Comparison of ENCODE assay signal across 1 cellular context in the genomic region with DNA sequence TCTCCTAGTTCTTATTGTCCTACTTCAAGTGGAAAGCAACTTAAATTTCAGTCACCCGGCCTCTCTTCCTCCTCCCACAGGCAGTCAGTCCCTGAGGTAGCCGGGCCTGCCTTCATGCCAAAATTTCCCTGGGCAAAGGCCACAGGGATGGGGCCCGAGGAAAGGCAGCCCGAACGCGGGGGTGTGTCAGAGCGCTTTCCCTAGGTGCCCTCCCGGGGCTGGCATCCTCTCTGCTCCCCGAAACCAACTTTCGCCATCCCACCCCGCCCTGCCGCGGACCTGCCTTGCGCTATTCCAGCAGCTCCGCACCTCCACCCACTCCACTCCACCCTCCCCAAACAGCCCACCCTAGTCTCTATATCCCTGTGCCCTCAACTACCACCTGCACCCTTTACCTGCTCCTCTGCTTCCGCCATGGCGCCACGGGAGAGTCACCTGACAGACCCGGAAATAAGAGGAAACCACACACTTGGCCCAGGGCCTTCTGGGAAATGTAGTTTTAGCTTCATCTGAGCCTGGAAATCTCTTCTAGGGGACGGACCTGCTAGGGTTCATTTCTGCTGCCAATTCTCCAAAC.
TF ChIP-seq lines count a peak whose summit lies in the region.

A gene (minus strand): TSS at position 433 of the 577 bp plus-strand sequence. CDS start 17 bp downstream, at position 416.

TF ChIP-seq in GM23338, 12 proteins besides CTCF, POLR2A, EP300 and RAD21 (continued from another document):
- TF ChIP-seq, protein P1, sequence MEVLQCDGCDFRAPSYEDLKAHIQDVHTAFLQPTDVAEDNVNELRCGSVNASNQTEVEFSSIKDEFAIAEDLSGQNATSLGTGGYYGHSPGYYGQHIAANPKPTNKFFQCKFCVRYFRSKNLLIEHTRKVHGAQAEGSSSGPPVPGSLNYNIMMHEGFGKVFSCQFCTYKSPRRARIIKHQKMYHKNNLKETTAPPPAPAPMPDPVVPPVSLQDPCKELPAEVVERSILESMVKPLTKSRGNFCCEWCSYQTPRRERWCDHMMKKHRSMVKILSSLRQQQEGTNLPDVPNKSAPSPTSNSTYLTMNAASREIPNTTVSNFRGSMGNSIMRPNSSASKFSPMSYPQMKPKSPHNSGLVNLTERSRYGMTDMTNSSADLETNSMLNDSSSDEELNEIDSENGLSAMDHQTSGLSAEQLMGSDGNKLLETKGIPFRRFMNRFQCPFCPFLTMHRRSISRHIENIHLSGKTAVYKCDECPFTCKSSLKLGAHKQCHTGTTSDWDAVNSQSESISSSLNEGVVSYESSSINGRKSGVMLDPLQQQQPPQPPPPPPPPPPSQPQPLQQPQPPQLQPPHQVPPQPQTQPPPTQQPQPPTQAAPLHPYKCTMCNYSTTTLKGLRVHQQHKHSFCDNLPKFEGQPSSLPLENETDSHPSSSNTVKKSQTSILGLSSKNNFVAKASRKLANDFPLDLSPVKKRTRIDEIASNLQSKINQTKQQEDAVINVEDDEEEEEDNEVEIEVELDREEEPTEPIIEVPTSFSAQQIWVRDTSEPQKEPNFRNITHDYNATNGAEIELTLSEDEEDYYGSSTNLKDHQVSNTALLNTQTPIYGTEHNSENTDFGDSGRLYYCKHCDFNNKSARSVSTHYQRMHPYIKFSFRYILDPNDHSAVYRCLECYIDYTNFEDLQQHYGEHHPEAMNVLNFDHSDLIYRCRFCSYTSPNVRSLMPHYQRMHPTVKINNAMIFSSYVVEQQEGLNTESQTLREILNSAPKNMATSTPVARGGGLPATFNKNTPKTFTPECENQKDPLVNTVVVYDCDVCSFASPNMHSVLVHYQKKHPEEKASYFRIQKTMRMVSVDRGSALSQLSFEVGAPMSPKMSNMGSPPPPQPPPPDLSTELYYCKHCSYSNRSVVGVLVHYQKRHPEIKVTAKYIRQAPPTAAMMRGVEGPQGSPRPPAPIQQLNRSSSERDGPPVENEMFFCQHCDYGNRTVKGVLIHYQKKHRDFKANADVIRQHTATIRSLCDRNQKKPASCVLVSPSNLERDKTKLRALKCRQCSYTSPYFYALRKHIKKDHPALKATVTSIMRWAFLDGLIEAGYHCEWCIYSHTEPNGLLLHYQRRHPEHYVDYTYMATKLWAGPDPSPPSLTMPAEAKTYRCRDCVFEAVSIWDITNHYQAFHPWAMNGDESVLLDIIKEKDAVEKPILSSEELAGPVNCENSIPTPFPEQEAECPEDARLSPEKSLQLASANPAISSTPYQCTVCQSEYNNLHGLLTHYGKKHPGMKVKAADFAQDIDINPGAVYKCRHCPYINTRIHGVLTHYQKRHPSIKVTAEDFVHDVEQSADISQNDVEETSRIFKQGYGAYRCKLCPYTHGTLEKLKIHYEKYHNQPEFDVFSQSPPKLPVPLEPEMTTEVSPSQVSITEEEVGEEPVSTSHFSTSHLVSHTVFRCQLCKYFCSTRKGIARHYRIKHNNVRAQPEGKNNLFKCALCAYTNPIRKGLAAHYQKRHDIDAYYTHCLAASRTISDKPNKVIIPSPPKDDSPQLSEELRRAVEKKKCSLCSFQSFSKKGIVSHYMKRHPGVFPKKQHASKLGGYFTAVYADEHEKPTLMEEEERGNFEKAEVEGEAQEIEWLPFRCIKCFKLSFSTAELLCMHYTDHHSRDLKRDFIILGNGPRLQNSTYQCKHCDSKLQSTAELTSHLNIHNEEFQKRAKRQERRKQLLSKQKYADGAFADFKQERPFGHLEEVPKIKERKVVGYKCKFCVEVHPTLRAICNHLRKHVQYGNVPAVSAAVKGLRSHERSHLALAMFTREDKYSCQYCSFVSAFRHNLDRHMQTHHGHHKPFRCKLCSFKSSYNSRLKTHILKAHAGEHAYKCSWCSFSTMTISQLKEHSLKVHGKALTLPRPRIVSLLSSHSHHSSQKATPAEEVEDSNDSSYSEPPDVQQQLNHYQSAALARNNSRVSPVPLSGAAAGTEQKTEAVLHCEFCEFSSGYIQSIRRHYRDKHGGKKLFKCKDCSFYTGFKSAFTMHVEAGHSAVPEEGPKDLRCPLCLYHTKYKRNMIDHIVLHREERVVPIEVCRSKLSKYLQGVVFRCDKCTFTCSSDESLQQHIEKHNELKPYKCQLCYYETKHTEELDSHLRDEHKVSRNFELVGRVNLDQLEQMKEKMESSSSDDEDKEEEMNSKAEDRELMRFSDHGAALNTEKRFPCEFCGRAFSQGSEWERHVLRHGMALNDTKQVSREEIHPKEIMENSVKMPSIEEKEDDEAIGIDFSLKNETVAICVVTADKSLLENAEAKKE (CRISPR knock-in tag; IDR thresholded peaks at IDR 0.05) = no peak
- TF ChIP-seq EZH2phosphoT487 (IDR thresholded peaks at IDR 0.05; ENCODE audit: unreplicated experiment) (no peak), NANOG (IDR thresholded peaks at IDR 0.05; ENCODE audit: borderline replicate concordance) (no peak)
